ENCODE assay signal across 8 cellular contexts in the genomic region with DNA sequence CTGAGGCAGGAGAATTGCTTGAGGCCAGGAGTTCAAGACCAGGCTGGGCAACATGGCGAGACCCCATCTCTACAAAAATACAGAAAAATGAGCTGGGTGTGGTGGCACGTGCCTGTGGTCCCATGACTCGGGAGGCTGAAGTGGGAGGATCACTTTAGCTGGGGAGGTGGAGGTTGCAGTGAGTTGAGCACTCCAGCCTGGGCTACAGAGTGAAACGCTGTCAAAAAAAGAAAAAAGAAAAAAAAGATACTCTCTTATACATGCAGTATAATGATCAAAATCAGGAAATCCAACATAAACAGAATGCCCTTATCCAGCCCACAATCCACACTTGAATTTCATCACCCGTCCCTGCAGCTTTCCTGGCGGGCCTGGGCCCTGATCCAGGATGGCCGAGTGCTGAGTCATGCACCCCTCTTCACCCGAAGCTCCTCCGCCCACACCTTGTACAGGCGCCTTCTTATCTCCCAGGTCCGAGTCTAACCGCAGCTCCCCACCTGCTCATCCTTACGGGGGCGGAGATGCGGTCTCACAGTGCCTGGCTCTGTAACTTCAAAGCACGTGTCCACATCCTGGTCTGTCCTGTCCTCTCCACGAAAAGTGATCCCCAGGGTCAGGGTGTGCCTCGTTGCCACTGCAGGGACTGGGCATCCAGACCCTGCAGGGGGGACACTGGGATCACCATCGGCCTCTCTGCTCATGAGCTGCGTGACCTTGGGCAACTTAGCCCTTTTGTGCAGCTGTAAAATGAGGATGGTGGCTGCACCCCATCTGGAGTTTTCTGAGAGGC.
DNase-seq lines count a peak whose midpoint lies in the region; TF ChIP-seq lines count a peak whose summit lies in the region.

No MANE protein-coding gene starts in this region.

- intact Hi-C loops in esophagus squamous epithelium (cut with DNase I) (no loop called here), posterior cingulate gyrus (cut with DNase I) (no loop called here)

- H3K27me3 ChIP-seq in esophagus squamous epithelium: no peaks in the 10 kb centered on the region

- H3K9me3 ChIP-seq in esophagus squamous epithelium: no peaks in the 10 kb centered on the region

- 26 to 27% methylated on average over 14 to 15 of the region's 20 CpGs for WGBS in esophagus squamous epithelium, 2 donors

- H3K4me3 ChIP-seq in esophagus squamous epithelium: no peak overlapping the region

- peaks cover 0 to 44% (median 27%) of the 10 kb centered on the region in 3 donors for H3K4me1 ChIP-seq in esophagus squamous epithelium

- peak overlapping the region in 3 of 4 donors; percentile 36 to 61 (median 40) for H3K27ac ChIP-seq in esophagus squamous epithelium

- no peaks in the 10 kb centered on the region for H3K36me3 ChIP-seq in esophagus squamous epithelium

- DNase-seq in DMS79 (lab: John Stamatoyannopoulos, UW) (peak; percentile 31), NCI-H510A treated with DMSO at 0.1 percent for 48 hours (lab: John Stamatoyannopoulos, UW) (peak; percentile 70), esophagus squamous epithelium (lab: John Stamatoyannopoulos, UW) (no peak), posterior cingulate gyrus (peak in 6 of 10 donors; percentile 20 to 93 (median 52)), NOMO-1 treated with dmso at 0.1 percent for 144 hours (lab: John Stamatoyannopoulos, UW; ENCODE audit: unreplicated experiment) (no peak), NCI-H345 treated with DMSO at 0.1 percent for 48 hours (lab: John Stamatoyannopoulos, UW; ENCODE audit: unreplicated experiment) (no peak), GDM1 (lab: John Stamatoyannopoulos, UW) (no peak), NCI-H69 (lab: John Stamatoyannopoulos, UW) (no peak)

- no peak for TF ChIP-seq CTCF in esophagus squamous epithelium (IDR thresholded peaks at IDR 0.05)

- no peak for TF ChIP-seq POLR2A in esophagus squamous epithelium (IDR thresholded peaks at IDR 0.05)

Comparison
In these comparisons a context has a peak if more than half of its experiments do, and no peak if none do; other contexts are left out.
1. DNase-seq: peak in DMS79 (single experiment), NCI-H510A treated with DMSO at 0.1 percent for 48 hours (single experiment) and posterior cingulate gyrus (6 of 10); none in esophagus squamous epithelium (single experiment), NOMO-1 treated with dmso at 0.1 percent for 144 hours (single experiment), NCI-H345 treated with DMSO at 0.1 percent for 48 hours (single experiment), GDM1 (single experiment) and NCI-H69 (single experiment).